Comparison of ENCODE assay signal across 14 cellular contexts in genomic region chr12:5138845-5139244, GRCh38.
"Had no signal": no experiment of that assay in that cellular context is flagged by ENCODE, and none has a peak within 500 bp of the region (broad histone marks: within the 10 kb centered on the region; RNA-seq: fewer than 3 reads in every experiment).

No MANE protein-coding gene starts in this region.

- H3K9me3 ChIP-seq: esophagus muscularis mucosa had no signal

- H3K4me1 ChIP-seq: heart right ventricle had no signal

- H3K27ac ChIP-seq: esophagus muscularis mucosa, heart right ventricle had no signal

- ATAC-seq: activated CD4-positive, CD25-positive, alpha-beta regulatory T cell treated with anti-CD3 and anti-CD28 coated beads, Interleukin-2, amount 50 U/mL, for 24 hours; activated CD8-positive, alpha-beta memory T cell treated with anti-CD3 and anti-CD28 coated beads, Interleukin-2, amount 10 ng/mL, durations not matched to agents 7 days and 5 days; heart right ventricle; natural killer cell; right cardiac atrium; stimulated activated naive B cell treated with anti-CD40 and anti-IgM and Interleukin-4, amounts not matched to agents 10 μg/mL and 1 μg/mL and 100 μg/mL, for 72 hours had no signal

- H3K4me3 ChIP-seq: esophagus muscularis mucosa, heart right ventricle had no signal

- H3K36me3 ChIP-seq: esophagus muscularis mucosa, heart right ventricle had no signal

- DNase-seq: activated CD4-positive, alpha-beta T cell treated with anti-CD3 and anti-CD28 coated beads, Interleukin-2, amount 50 U/mL, for 48 hours; activated CD8-positive, alpha-beta memory T cell treated with anti-CD3 and anti-CD28 coated beads, Interleukin-2, amount 10 ng/mL, durations not matched to agents 7 days and 5 days; activated gamma-delta T cell treated with Interleukin-2 at 50 U/mL for 16 hours; activated naive CD8-positive, alpha-beta T cell treated with anti-CD3 and anti-CD28 coated beads, Interleukin-2, amount 10 ng/mL, durations not matched to agents 7 days and 5 days; activated T-cell treated with anti-CD3 and anti-CD28 coated beads, Interleukin-2, amount 50 U/mL, for 48 hours; heart right ventricle; natural killer cell; nucleus accumbens; right cardiac atrium; stimulated activated naive B cell treated with anti-CD40 and anti-IgM and Interleukin-4, amounts not matched to agents 10 μg/mL and 1 μg/mL and 100 μg/mL, for 72 hours; substantia nigra; T-helper 2 cell had no signal

- H3K27me3 ChIP-seq: esophagus muscularis mucosa had no signal
